Comparison of ENCODE assay signal across 18 cellular contexts in the genomic region with DNA sequence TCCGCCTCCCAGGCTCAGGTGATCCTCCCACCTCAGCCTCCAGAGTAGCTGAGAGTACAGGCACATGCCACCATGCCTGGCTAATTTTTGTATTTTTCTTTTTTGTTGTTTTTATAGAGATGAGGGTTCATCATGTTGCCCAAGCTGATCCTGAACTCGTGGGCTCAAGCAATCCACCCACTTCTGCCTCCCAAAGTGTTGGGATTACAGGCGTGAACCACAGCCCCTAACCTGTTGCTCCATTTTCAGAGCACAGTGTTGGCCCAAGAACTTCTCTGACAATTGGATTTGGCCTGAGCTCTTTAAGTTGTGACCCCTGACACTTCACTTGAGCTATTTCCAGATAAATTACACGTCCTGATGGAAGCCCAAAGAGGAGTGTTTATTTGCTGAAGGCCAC.
DNase-seq lines count a peak whose midpoint lies in the region; FAIRE-seq and TF ChIP-seq lines count a peak whose summit lies in the region.
"Had no signal": no experiment of that assay in that cellular context is flagged by ENCODE, and none has a peak within 500 bp of the region (broad histone marks: within the 10 kb centered on the region; RNA-seq: fewer than 3 reads in every experiment).

No MANE protein-coding gene starts in this region.

- no peak overlapping the region for H4K5ac ChIP-seq in H1 (ENCODE audit: insufficient read length, low read depth, low read length)

- H3K14ac ChIP-seq in H1 (ENCODE audit: insufficient read length), result no peak overlapping the region

- H4K8ac ChIP-seq in H1 (ENCODE audit: extremely low read depth, insufficient read depth, low read length), result no peak overlapping the region

- H4K91ac ChIP-seq in H1 (replicated peaks; ENCODE audit: insufficient read length, low read length), result no peak overlapping the region

- no peak overlapping the region for H3K56ac ChIP-seq in H1 (replicated peaks; ENCODE audit: insufficient read length, low read depth, low read length)

- H4K20me1 ChIP-seq in H1 (replicated peaks in 1 of 2; ENCODE audit: control insufficient read depth in 1 of 2, insufficient read depth in 2 of 2, low read length in 2 of 2), result no peaks in the 10 kb centered on the region

- no peaks in the 10 kb centered on the region for H3K23me2 ChIP-seq in H1 (ENCODE audit: low read depth, low read length)

- H3K4me3 Mint-ChIP-seq in osteocyte (ENCODE audit: unreplicated experiment), result no peak overlapping the region
- H3K4me3 Mint-ChIP-seq: CD8-positive, alpha-beta memory T cell; IgD-negative memory B cell had no signal

- no peaks in the 10 kb centered on the region for H3K36me3 ChIP-seq in H1 (ENCODE audit: control insufficient read depth in 2 of 4, insufficient read depth in 4 of 4, low read length in 3 of 4)
- H3K36me3 ChIP-seq in stomach, result no peaks in the 10 kb centered on the region
- H3K36me3 ChIP-seq: SJCRH30 had no signal

- H3K36me3 Mint-ChIP-seq in osteocyte (ENCODE audit: unreplicated experiment), result no peaks in the 10 kb centered on the region
- H3K36me3 Mint-ChIP-seq: CD14-positive monocyte; CD8-positive, alpha-beta memory T cell; IgD-negative memory B cell had no signal

- H3K9me3 Mint-ChIP-seq in osteocyte (ENCODE audit: unreplicated experiment), result no peaks in the 10 kb centered on the region
- H3K9me3 Mint-ChIP-seq: CD8-positive, alpha-beta memory T cell; H9; IgD-negative memory B cell had no signal

- H3K4ac ChIP-seq in H1 (replicated peaks; ENCODE audit: insufficient read length, low read depth, low read length), result no peak overlapping the region

- H2BK15ac ChIP-seq in H1 (ENCODE audit: low read length), result no peak overlapping the region; the same call in 1 of the 2 replicates

- no peaks in the 10 kb centered on the region for H3K79me1 ChIP-seq in H1 (ENCODE audit: low read depth, low read length)

- H3K79me2 ChIP-seq in H1 (ENCODE audit: control insufficient read depth in 1 of 2, insufficient read depth in 2 of 2, low read length in 2 of 2), result no peaks in the 10 kb centered on the region

- H3K27me3 Mint-ChIP-seq in osteocyte (ENCODE audit: unreplicated experiment), result peaks cover 63% of the 10 kb centered on the region

- CTCF ChIA-PET in H1 (lab: Charles Lee; ENCODE audit: partially characterized antibody), result interaction anchor here (0.6 to 7.9 kb wide), 52 partner anchors 8 to 1211 kb away, joined by 3 to 49 read pairs (median 4); no protein-coding TSS in a partner anchor

- no peak for TF ChIP-seq CTCF in H1 (IDR thresholded peaks at IDR 0.05; ENCODE audit: control extremely low read depth in 1 of 3, insufficient read depth in 1 of 3, low read depth in 1 of 3, low read length in 3 of 3)
- TF ChIP-seq CTCF in osteocyte (IDR thresholded peaks at IDR 0.05), result no peak
- TF ChIP-seq CTCF in stomach (IDR thresholded peaks at IDR 0.05), result no peak

- no peak overlapping the region for H3K23ac ChIP-seq in H1 (ENCODE audit: insufficient read length)

- POLR2A ChIA-PET in H1 (lab: Charles Lee; ENCODE audit: partially characterized antibody), result interaction anchor here (0.7 to 1.1 kb wide), 3 partner anchors 12 to 1143 kb away, joined by 3 read pairs; no protein-coding TSS in a partner anchor

- no peak overlapping the region; the same call in 1 of the 2 replicates for H2BK5ac ChIP-seq in H1 (ENCODE audit: low read depth, low read length)

- TF ChIP-seq EP300 in H1 (IDR thresholded peaks at IDR 0.05; ENCODE audit: borderline replicate concordance in 1 of 2, low read depth in 2 of 2, low read length in 2 of 2) (no peak), stomach (IDR thresholded peaks at IDR 0.05) (no peak)

- H3K27me3 ChIP-seq in H1 (replicated peaks in 1 of 4; ENCODE audit: control insufficient read depth in 3 of 4, extremely low read depth in 1 of 4, insufficient read depth in 3 of 4, low read length in 3 of 4), result no peaks in the 10 kb centered on the region
- H3K27me3 ChIP-seq in stomach, result no peaks in the 10 kb centered on the region
- H3K27me3 ChIP-seq: SJCRH30 had no signal

- H3K4me1 ChIP-seq in H1 (replicated peaks in 1 of 4; ENCODE audit: control insufficient read depth in 3 of 4, insufficient read depth in 4 of 4, low read length in 3 of 4) (peaks cover 1 to 13% (median 3%) of the 10 kb centered on the region in 4 experiments; a peak in 5 of 7 replicates), stomach (peaks cover 0 to 5% (median 0%) of the 10 kb centered on the region in 4 donors)
- H3K4me1 ChIP-seq: A549, SJCRH30 had no signal

- no peaks in the 10 kb centered on the region; a peak in 1 of 4 replicates for H3K9me3 ChIP-seq in H1 (ENCODE audit: insufficient read depth in 2 of 2, low read depth in 1 of 2, low read length in 1 of 2)
- no peaks in the 10 kb centered on the region for H3K9me3 ChIP-seq in stomach
- H3K9me3 ChIP-seq: SJCRH30 had no signal

- H3K27ac ChIP-seq in H1 (ENCODE audit: low read depth, low read length) (no peak overlapping the region), stomach (no peak overlapping the region)
- H3K27ac ChIP-seq: A549, KMS-11, PC-9, SJCRH30 had no signal

- intact Hi-C loops in stomach (cut with DNase I; ENCODE audit: low total_unique reads), result no loop called here

- DNase-seq in GM12892 (ENCODE audit: insufficient read length) (no peak), NCI-H69 (lab: John Stamatoyannopoulos, UW) (peak; percentile 5), H1 (ENCODE audit: low read depth in 1 of 2, low spot score in 2 of 2) (no peak), osteocyte (ENCODE audit: extremely low spot score, unreplicated experiment) (peak; percentile 11), NCI-H1694 (lab: John Stamatoyannopoulos, UW) (no peak), stomach (no peak), T-helper 2 cell (no peak)
- DNase-seq: DMS79, NCI-H446 treated with DMSO at 0.1 percent for 48 hours, NCI-H526 treated with DMSO at 0.1 percent for 48 hours had no signal

- peaks cover 13% of the 10 kb centered on the region for H3K4me1 Mint-ChIP-seq in osteocyte (ENCODE audit: unreplicated experiment)

- no peak overlapping the region for H3K9ac ChIP-seq in H1 (replicated peaks in 1 of 4; ENCODE audit: extremely low read depth in 1 of 4, low read depth in 3 of 4, low read length in 3 of 4)
- H3K9ac ChIP-seq: KMS-11 had no signal

- no peak overlapping the region for H2AFZ ChIP-seq in H1 (ENCODE audit: low read length)
- H2AFZ ChIP-seq: PC-9 had no signal

- no peak overlapping the region for H3K4me2 ChIP-seq in H1 (ENCODE audit: insufficient read depth in 1 of 2, low read depth in 2 of 2, low read length in 2 of 2)
- H3K4me2 ChIP-seq: A549, PC-9 had no signal

- 75% methylated on average over 4 of the region's 4 CpGs; no CpG with 5 or more reads in 1 of the 2 experiments for WGBS in H1 (ENCODE audit: extremely low coverage in 1 of 2, insufficient coverage in 1 of 2, insufficient read length in 1 of 2, insufficient replicate concordance in 2 of 2, low coverage in 1 of 2, low lambda C conversion rate in 2 of 2, missing lambda C conversion rate in 1 of 2), 2 experiments
- WGBS in stomach, 5 donors, result 45 to 60% (median 49%) methylated on average over 4 of the region's 4 CpGs

- no peak overlapping the region for H2BK20ac ChIP-seq in H1 (ENCODE audit: low read length)

- TF ChIP-seq POLR2A in GM12892 (IDR thresholded peaks at IDR 0.05; ENCODE audit: low read depth, low read length) (no peak), H1 (IDR thresholded peaks at IDR 0.05; ENCODE audit: control extremely low read depth in 1 of 2, low read depth in 2 of 2, low read length in 2 of 2) (no peak), stomach (IDR thresholded peaks at IDR 0.05) (no peak)

- H3K18ac ChIP-seq in H1 (ENCODE audit: extremely low read depth, low read length), result no peak overlapping the region

- no peak overlapping the region for H2BK120ac ChIP-seq in H1 (replicated peaks; ENCODE audit: low read depth, low read length)

- peak; percentile 14 for FAIRE-seq in GM12892 (lab: Jason Lieb, UNC)
- no peak for FAIRE-seq in H1 (lab: Jason Lieb, UNC)
- FAIRE-seq: A549 had no signal

- 0 out of 2 replicates have a peak overlapping the region, but pooled peaks have one; percentile 1 for H2AK5ac ChIP-seq in H1 (ENCODE audit: low read depth, low read length)

- H2BK12ac ChIP-seq in H1 (ENCODE audit: low read depth, low read length), result no peak overlapping the region

- no peak overlapping the region for H3K27ac Mint-ChIP-seq in osteocyte (ENCODE audit: unreplicated experiment)
- H3K27ac Mint-ChIP-seq: CD8-positive, alpha-beta memory T cell; IgD-negative memory B cell had no signal

- no peak for TF ChIP-seq RAD21 in H1 (IDR thresholded peaks at IDR 0.05 in 1 of 2, conservative IDR thresholded peaks at IDR 0.05 in 1 of 2; ENCODE audit: low read depth in 2 of 2, low read length in 2 of 2)

- H3K4me3 ChIP-seq in H1 (ENCODE audit: extremely low read depth in 1 of 4, insufficient read depth in 2 of 4, low read depth in 3 of 4, low read length in 4 of 4), result no peak overlapping the region
- H3K4me3 ChIP-seq in stomach, result no peak overlapping the region
- H3K4me3 ChIP-seq: A549, PC-9, SJCRH30 had no signal

TF ChIP-seq in H1, 55 proteins besides CTCF, POLR2A, EP300 and RAD21:
- TF ChIP-seq JUN (IDR thresholded peaks at IDR 0.05; ENCODE audit: low read depth, low read length), result no peak

Comparison
In these comparisons a context has a peak if more than half of its experiments do, and no peak if none do; other contexts are left out.
1. DNase-seq: peak in NCI-H69 (single experiment) and osteocyte (single experiment); none in GM12892 (single experiment), H1 (0 of 2), NCI-H1694 (single experiment), stomach (single experiment) and T-helper 2 cell (0 of 5).